Comparison of ENCODE assay signal across 29 cellular contexts in genomic region chr14:57412341-57412740, GRCh38.
"Had no signal": no experiment of that assay in that cellular context is flagged by ENCODE, and none has a peak within 500 bp of the region (broad histone marks: within the 10 kb centered on the region; RNA-seq: fewer than 3 reads in every experiment).

No MANE protein-coding gene starts in this region.

- H3K4me1 ChIP-seq: ascending aorta, SJCRH30 had no signal

- H3K4me3 ChIP-seq: ascending aorta, cardiac muscle cell, PC-9, SJCRH30, SK-N-MC had no signal

- H3K9me3 ChIP-seq: ascending aorta, SJCRH30 had no signal

- H3K27me3 ChIP-seq: ascending aorta, cardiac muscle cell, SJCRH30 had no signal

- H3K4me2 ChIP-seq: PC-9 had no signal

- FAIRE-seq: RCC 7860 had no signal

- H3K4me1 Mint-ChIP-seq: activated CD8-positive, alpha-beta memory T cell treated with anti-CD3 and anti-CD28 coated beads, Interleukin-2, amount 10 ng/mL, durations not matched to agents 7 days and 5 days; activated naive CD4-positive, alpha-beta T cell treated with anti-CD3 and anti-CD28 coated beads, Interleukin-2, amount 10 ng/mL, durations not matched to agents 7 days and 5 days had no signal

- H3K27ac ChIP-seq: ascending aorta, PC-9, RWPE1, SJCRH30, SK-N-MC, WERI-Rb-1 had no signal

- H2AFZ ChIP-seq: PC-9 had no signal

- DNase-seq: activated CD4-positive, alpha-beta memory T cell treated with anti-CD3 and anti-CD28 coated beads, Interleukin-2, amount 10 ng/mL, durations not matched to agents 7 days and 5 days; activated CD4-positive, alpha-beta T cell treated with anti-CD3 and anti-CD28 coated beads for 1 hour; activated CD4-positive, alpha-beta T cell treated with anti-CD3 and anti-CD28 coated beads for 48 hours; activated CD4-positive, CD25-positive, alpha-beta regulatory T cell; activated CD8-positive, alpha-beta memory T cell treated with anti-CD3 and anti-CD28 coated beads for 24 hours; activated CD8-positive, alpha-beta memory T cell treated with anti-CD3 and anti-CD28 coated beads, Interleukin-2, amount 10 ng/mL, durations not matched to agents 7 days and 5 days; activated CD8-positive, alpha-beta memory T cell treated with anti-CD3 and anti-CD28 coated beads, Interleukin-2, amount 50 U/mL, for 48 hours; activated naive CD4-positive, alpha-beta T cell treated with anti-CD3 and anti-CD28 coated beads, Interleukin-2, amount 10 ng/mL, durations not matched to agents 7 days and 5 days; activated naive CD8-positive, alpha-beta T cell treated with anti-CD3 and anti-CD28 coated beads for 36 hours; amygdala; NCI-H1105; NCI-H1436; NCI-H1694; NCI-H2029; NCI-H2171; NCI-H510A; NCI-H526; NCI-H748 treated with DMSO at 0.1 percent for 48 hours; PC-9; SJCRH30; T1000; WERI-Rb-1 had no signal

- H3K9me3 Mint-ChIP-seq: activated CD4-positive, alpha-beta memory T cell treated with anti-CD3 and anti-CD28 coated beads, Interleukin-2, amount 10 ng/mL, durations not matched to agents 7 days and 5 days; activated naive CD4-positive, alpha-beta T cell treated with anti-CD3 and anti-CD28 coated beads, Interleukin-2, amount 10 ng/mL, durations not matched to agents 7 days and 5 days; activated naive CD8-positive, alpha-beta T cell treated with anti-CD3 and anti-CD28 coated beads for 36 hours; central memory CD8-positive, alpha-beta T cell had no signal

- H3K27ac Mint-ChIP-seq: activated CD4-positive, alpha-beta memory T cell treated with anti-CD3 and anti-CD28 coated beads, Interleukin-2, amount 10 ng/mL, durations not matched to agents 7 days and 5 days; activated CD8-positive, alpha-beta memory T cell treated with anti-CD3 and anti-CD28 coated beads, Interleukin-2, amount 10 ng/mL, durations not matched to agents 7 days and 5 days; activated naive CD4-positive, alpha-beta T cell treated with anti-CD3 and anti-CD28 coated beads, Interleukin-2, amount 10 ng/mL, durations not matched to agents 7 days and 5 days; activated naive CD8-positive, alpha-beta T cell treated with anti-CD3 and anti-CD28 coated beads for 36 hours had no signal

- H3K27me3 Mint-ChIP-seq: activated CD4-positive, alpha-beta memory T cell treated with anti-CD3 and anti-CD28 coated beads, Interleukin-2, amount 10 ng/mL, durations not matched to agents 7 days and 5 days; activated CD8-positive, alpha-beta memory T cell treated with anti-CD3 and anti-CD28 coated beads, Interleukin-2, amount 10 ng/mL, durations not matched to agents 7 days and 5 days; activated naive CD4-positive, alpha-beta T cell treated with anti-CD3 and anti-CD28 coated beads, Interleukin-2, amount 10 ng/mL, durations not matched to agents 7 days and 5 days; activated naive CD8-positive, alpha-beta T cell treated with anti-CD3 and anti-CD28 coated beads for 36 hours; central memory CD8-positive, alpha-beta T cell had no signal

- ATAC-seq: activated CD8-positive, alpha-beta memory T cell treated with anti-CD3 and anti-CD28 coated beads, Interleukin-2, amount 10 ng/mL, durations not matched to agents 7 days and 5 days; Right ventricle myocardium inferior had no signal

- H3K4me3 Mint-ChIP-seq: activated CD4-positive, alpha-beta memory T cell treated with anti-CD3 and anti-CD28 coated beads, Interleukin-2, amount 10 ng/mL, durations not matched to agents 7 days and 5 days; activated CD8-positive, alpha-beta memory T cell treated with anti-CD3 and anti-CD28 coated beads, Interleukin-2, amount 10 ng/mL, durations not matched to agents 7 days and 5 days; activated naive CD4-positive, alpha-beta T cell treated with anti-CD3 and anti-CD28 coated beads, Interleukin-2, amount 10 ng/mL, durations not matched to agents 7 days and 5 days; activated naive CD8-positive, alpha-beta T cell treated with anti-CD3 and anti-CD28 coated beads for 36 hours; central memory CD8-positive, alpha-beta T cell had no signal
